15 cellular contexts compared by ENCODE assay signal in genomic region chr13:95154441-95154886, GRCh38.
DNase-seq lines count a peak whose midpoint lies in the region; ATAC-seq and TF ChIP-seq lines count a peak whose summit lies in the region.
"Had no signal": no experiment of that assay in that cellular context is flagged by ENCODE, and none has a peak within 500 bp of the region (broad histone marks: within the 10 kb centered on the region; RNA-seq: fewer than 3 reads in every experiment).

No MANE protein-coding gene starts in this region.

- no peak for TF ChIP-seq CTCF in fibroblast of the aortic adventitia (IDR thresholded peaks at IDR 0.05; ENCODE audit: insufficient read depth, low read length)
- no peak for TF ChIP-seq CTCF in tibial artery (IDR thresholded peaks at IDR 0.05)

- DNase-seq in NCI-H1105 (lab: John Stamatoyannopoulos, UW) (peak; percentile 26), T-helper 17 cell (no peak), fibroblast of the aortic adventitia (ENCODE audit: low read depth) (peak; percentile 14), tibial artery (no peak)
- DNase-seq in activated T-cell treated with anti-CD3 and anti-CD28 coated beads, Interleukin-2, amount 50 U/mL, for 48 hours: no peak
- DNase-seq: activated B cell treated with CpG ODN at 0.5 μM for 24 hours; activated T-cell treated with anti-CD3 and anti-CD28 coated beads, Interleukin-2, amount 50 U/mL, for 24 hours; aorta; MM.1S; NK-92 treated with Interleukin-12 subunit alpha and Interleukin-12 subunit beta, amount 100 ng/mL, for 24 hours; posterior cingulate gyrus had no signal

- H3K4me1 Mint-ChIP-seq in T-helper 17 cell: peaks cover 4% of the 10 kb centered on the region
- H3K4me1 Mint-ChIP-seq: activated B cell treated with CpG ODN at 0.5 μM for 24 hours had no signal

- H3K4me2 ChIP-seq in BLaER1 treated with 17β-estradiol and CSF1 and Interleukin-3, amounts not matched to agents 10 nM and 100 nM: peak overlapping the region in 7 of 11 experiments; percentile 34 to 68 (median 52); a peak in 14 of 22 replicates

- H3K27me3 ChIP-seq in BLaER1 treated with 17β-estradiol and CSF1 and Interleukin-3, amounts not matched to agents 10 nM and 100 nM: no peaks in the 10 kb centered on the region
- H3K27me3 ChIP-seq in tibial artery: no peaks in the 10 kb centered on the region

- H3K27ac ChIP-seq in BLaER1 treated with 17β-estradiol and CSF1 and Interleukin-3, amounts not matched to agents 10 nM and 100 nM: peak overlapping the region in 6 of 11 experiments; percentile 21 to 66 (median 49); a peak in 10 of 22 replicates
- no peak overlapping the region for H3K27ac ChIP-seq in tibial artery
- H3K27ac ChIP-seq: SK-N-MC had no signal

- no peaks in the 10 kb centered on the region for H3K9me3 ChIP-seq in BLaER1 treated with 17β-estradiol and CSF1 and Interleukin-3, amounts not matched to agents 10 nM and 100 nM (replicated peaks in 1 of 11)
- no peaks in the 10 kb centered on the region for H3K9me3 ChIP-seq in T-helper 17 cell (ENCODE audit: control insufficient read depth, low read length, poor library complexity, severe bottlenecking)
- no peaks in the 10 kb centered on the region for H3K9me3 ChIP-seq in tibial artery

- ATAC-seq in T-helper 17 cell (no peak), HG03139 (IDR thresholded peaks at IDR 0.05; ENCODE audit: unreplicated experiment) (no peak), HG02885 (IDR thresholded peaks at IDR 0.05; ENCODE audit: poor library complexity, unreplicated experiment) (no peak)

- peaks cover 3 to 22% (median 5%) of the 10 kb centered on the region in 11 experiments; a peak in 14 of 22 replicates for H3K36me3 ChIP-seq in BLaER1 treated with 17β-estradiol and CSF1 and Interleukin-3, amounts not matched to agents 10 nM and 100 nM
- H3K36me3 ChIP-seq in tibial artery: no peaks in the 10 kb centered on the region

- peak overlapping the region; percentile 16 for H3K27ac Mint-ChIP-seq in T-helper 17 cell
- H3K27ac Mint-ChIP-seq: activated B cell treated with CpG ODN at 0.5 μM for 24 hours had no signal

- no peak overlapping the region for H3K4me3 Mint-ChIP-seq in T-helper 17 cell
- H3K4me3 Mint-ChIP-seq: activated B cell treated with CpG ODN at 0.5 μM for 24 hours; activated T-cell treated with anti-CD3 and anti-CD28 coated beads, Interleukin-2, amount 50 U/mL, for 24 hours had no signal

- peak overlapping the region in 3 of 11 experiments; percentile 8 to 41 (median 38); a peak in 5 of 22 replicates for H3K9ac ChIP-seq in BLaER1 treated with 17β-estradiol and CSF1 and Interleukin-3, amounts not matched to agents 10 nM and 100 nM

- peaks cover 6% of the 10 kb centered on the region for H3K36me3 Mint-ChIP-seq in T-helper 17 cell (ENCODE audit: low read depth)

- intact Hi-C loops in tibial artery (cut with DNase I; ENCODE audit: low total_unique reads): loop anchor here (5.0 kb wide), 1 partner anchor 322 kb away; no protein-coding TSS in a partner anchor

- no peaks in the 10 kb centered on the region for H3K27me3 Mint-ChIP-seq in T-helper 17 cell
- H3K27me3 Mint-ChIP-seq: activated B cell treated with CpG ODN at 0.5 μM for 24 hours; activated T-cell treated with anti-CD3 and anti-CD28 coated beads, Interleukin-2, amount 50 U/mL, for 24 hours had no signal

- H3K4me1 ChIP-seq in BLaER1 treated with 17β-estradiol and CSF1 and Interleukin-3, amounts not matched to agents 10 nM and 100 nM: peaks cover 8 to 53% (median 23%) of the 10 kb centered on the region in 10 experiments; a peak in 19 of 20 replicates
- no peaks in the 10 kb centered on the region for H3K4me1 ChIP-seq in tibial artery

- no peaks in the 10 kb centered on the region for H4K20me1 ChIP-seq in BLaER1 treated with 17β-estradiol and CSF1 and Interleukin-3, amounts not matched to agents 10 nM and 100 nM

- H3K4me3 ChIP-seq in BLaER1 treated with 17β-estradiol and CSF1 and Interleukin-3, amounts not matched to agents 10 nM and 100 nM: no peak overlapping the region
- H3K4me3 ChIP-seq in fibroblast of the aortic adventitia (ENCODE audit: low read depth, low read length): no peak overlapping the region
- no peak overlapping the region for H3K4me3 ChIP-seq in tibial artery
- H3K4me3 ChIP-seq: SK-N-MC had no signal

Comparison
In these comparisons a context has a peak if more than half of its experiments do, and no peak if none do; other contexts are left out.
1. H3K27ac ChIP-seq: peak in BLaER1 treated with 17β-estradiol and CSF1 and Interleukin-3, amounts not matched to agents 10 nM and 100 nM (6 of 11); none in tibial artery (0 of 2).
2. DNase-seq: peak in NCI-H1105 (single experiment) and fibroblast of the aortic adventitia (single experiment); none in T-helper 17 cell (0 of 3), tibial artery (0 of 2) and activated T-cell treated with anti-CD3 and anti-CD28 coated beads, Interleukin-2, amount 50 U/mL, for 48 hours (0 of 2).